Comparison of ENCODE assay signal across 27 cellular contexts in the genomic region with DNA sequence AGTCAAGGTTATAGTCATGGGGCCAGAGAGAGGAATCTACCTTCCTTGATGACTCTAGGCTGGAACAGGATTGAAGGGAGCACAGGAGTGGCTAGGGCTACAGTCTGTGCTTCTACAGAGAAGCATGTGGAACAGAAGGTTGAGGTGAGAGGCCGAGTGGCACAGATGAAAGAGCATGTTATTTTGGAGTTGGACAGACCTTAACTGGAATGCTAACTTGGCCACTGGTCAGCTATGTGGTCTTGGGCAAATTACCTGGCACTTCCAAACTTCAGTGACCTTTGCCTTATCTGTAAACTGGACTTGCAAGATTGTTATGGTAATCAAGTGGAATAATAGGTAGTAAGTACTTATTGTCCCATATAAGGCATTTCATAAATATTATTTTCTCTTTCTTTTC.
"Had no signal": no experiment of that assay in that cellular context is flagged by ENCODE, and none has a peak within 500 bp of the region (broad histone marks: within the 10 kb centered on the region; RNA-seq: fewer than 3 reads in every experiment).

No MANE protein-coding gene starts in this region.

- FAIRE-seq: keratinocyte had no signal

- ATAC-seq: activated CD4-positive, alpha-beta T cell treated with anti-CD3 and anti-CD28 coated beads for 36 hours; gastroesophageal sphincter; left colon; natural killer cell treated with Interleukin-12 subunit alpha and Interleukin-12 subunit beta and Interleukin-15 and Interleukin-18, amount 100 ng/mL, for 72 hours; psoas muscle; stimulated activated naive B cell treated with anti-CD40 and anti-IgM and Interleukin-4, amounts not matched to agents 10 μg/mL and 1 μg/mL and 100 μg/mL, for 72 hours; WTC11 had no signal

- H3K4me3 ChIP-seq: cardiac muscle cell, gastroesophageal sphincter, ovary, psoas muscle, sigmoid colon, smooth muscle cell, testis, upper lobe of left lung had no signal

- H3K36me3 ChIP-seq: cardiac muscle cell, gastroesophageal sphincter, ovary, sigmoid colon, upper lobe of left lung had no signal

- H3K4me1 ChIP-seq: psoas muscle, sigmoid colon, upper lobe of left lung had no signal

- H3K27me3 ChIP-seq: cardiac muscle cell, gastroesophageal sphincter, ovary, sigmoid colon, testis, upper lobe of left lung had no signal

- H3K4me2 ChIP-seq: smooth muscle cell had no signal

- H3K9me3 ChIP-seq: gastroesophageal sphincter, psoas muscle, sigmoid colon, testis, upper lobe of left lung had no signal

- DNase-seq: activated CD4-positive, alpha-beta memory T cell treated with anti-CD3 and anti-CD28 coated beads for 36 hours; activated CD4-positive, alpha-beta T cell treated with anti-CD3 and anti-CD28 coated beads for 36 hours; activated naive CD4-positive, alpha-beta T cell treated with Interleukin-2 at 50 U/mL for 16 hours; activated naive CD8-positive, alpha-beta T cell treated with anti-CD3 and anti-CD28 coated beads, Interleukin-2, amount 10 ng/mL, durations not matched to agents 7 days and 5 days; activated T-cell treated with anti-CD3 and anti-CD28 coated beads, Interleukin-2, amount 50 U/mL, for 48 hours; amniotic stem cell; cortex of kidney; endodermal cell; head of caudate nucleus; left colon; ovary; psoas muscle; sigmoid colon; stimulated activated CD4-positive, alpha-beta T cell treated with anti-CD3 and anti-CD28 coated beads, Interleukin-15, amount 100 ng/mL, for 24 hours; stimulated activated CD4-positive, alpha-beta T cell treated with anti-CD3 and anti-CD28 coated beads, Interleukin-2, amount 100 ng/mL, for 48 hours; stimulated activated CD8-positive, alpha-beta memory T cell treated with anti-CD3 and anti-CD28 coated beads, Interleukin-4, amount 100 ng/mL, for 48 hours; stimulated activated naive B cell treated with anti-CD40 and anti-IgM and Interleukin-4, amounts not matched to agents 10 μg/mL and 1 μg/mL and 100 μg/mL, for 72 hours; T1000; testis had no signal

- H3K27ac ChIP-seq: cardiac muscle cell, epithelial cell of prostate, gastroesophageal sphincter, ovary, psoas muscle, sigmoid colon, testis, upper lobe of left lung had no signal
